In genomic region chr1:39492118-39493042, GRCh38 we compare ENCODE assay signal across 9 cellular contexts. TPM values are rescaled to one million over a fixed set of nuclear protein-coding genes. Genes with fewer than 3 reads are reported as not detected.
A peak's percentile ranks its signal among the peaks of the same experiment; 100 is the strongest.
DNase-seq lines count a peak whose midpoint lies in the region; ATAC-seq and TF ChIP-seq lines count a peak whose summit lies in the region.
"Not testable (repeated sequence)": the region's sequence is repeated elsewhere in the genome, so short reads cannot be mapped to it uniquely, and the experiment has no call there.
"Had no signal": no experiment of that assay in that cellular context is flagged by ENCODE, and none has a peak within 500 bp of the region (broad histone marks: within the 10 kb centered on the region; RNA-seq: fewer than 3 reads in every experiment).

No MANE protein-coding gene starts in this region.

- not testable (repeated sequence) for H4K91ac ChIP-seq in neuronal stem cell (ENCODE audit: low read depth, low read length, poor library complexity)

- not testable (repeated sequence) for H3K18ac ChIP-seq in neuronal stem cell (ENCODE audit: low read length)

- not testable (repeated sequence) for H3K36me3 Mint-ChIP-seq in CD4-positive, alpha-beta T cell (ENCODE audit: low read depth); T-helper 1 cell treated with Interleukin-12 subunit alpha and Interleukin-12 subunit beta and Interleukin-4 antibody, amounts not matched to agents 30 μg/mL and 1 μg/mL, for 36 hours (ENCODE audit: low read depth); activated T-helper 17 cell treated with anti-CD3 and anti-CD28 coated beads, Interleukin-2, amount 50 U/mL, for 72 hours (ENCODE audit: low read depth)

- H3K27me3 ChIP-seq in CD4-positive, alpha-beta T cell (ENCODE audit: control insufficient read depth, insufficient read depth, low read length): not testable (repeated sequence)
- H3K27me3 ChIP-seq in neuronal stem cell (ENCODE audit: control insufficient read depth in 3 of 3, insufficient read depth in 3 of 3, low read depth in 1 of 3, low read length in 3 of 3) (peaks cover 24 to 51% (median 45%) of the 10 kb centered on the region in 3 experiments), suprapubic skin (peaks cover 29% of the 10 kb centered on the region)

- TF ChIP-seq CTCF in CD4-positive, alpha-beta T cell (IDR thresholded peaks at IDR 0.05); coronary artery (IDR thresholded peaks at IDR 0.05); suprapubic skin (IDR thresholded peaks at IDR 0.05): not testable (repeated sequence)

- not testable (repeated sequence) for TF ChIP-seq POLR2A in suprapubic skin (IDR thresholded peaks at IDR 0.05)

- POLR2A ChIA-PET in CD4-positive, alpha-beta T cell (lab: Charles Lee): interaction anchor here (1.0 kb wide), 1 partner anchor 22 kb away, joined by 3 read pairs; no protein-coding TSS in a partner anchor

- peak overlapping the region; percentile 80 for H3K4me3 Mint-ChIP-seq in CD4-positive, alpha-beta T cell
- peak overlapping the region; percentile 46 for H3K4me3 Mint-ChIP-seq in T-helper 1 cell treated with Interleukin-12 subunit alpha and Interleukin-12 subunit beta and Interleukin-4 antibody, amounts not matched to agents 30 μg/mL and 1 μg/mL, for 36 hours
- peak overlapping the region; percentile 56 for H3K4me3 Mint-ChIP-seq in activated T-helper 17 cell treated with anti-CD3 and anti-CD28 coated beads, Interleukin-2, amount 50 U/mL, for 72 hours

- not testable (repeated sequence) for H2BK15ac ChIP-seq in neuronal stem cell (ENCODE audit: low read length)

- peak overlapping the region; percentile 89 for H3K23ac ChIP-seq in neuronal stem cell (ENCODE audit: low read depth, low read length, poor library complexity)

- peak overlapping the region; percentile 96 for H2AFZ ChIP-seq in neuronal stem cell (ENCODE audit: low read length)

- not testable (repeated sequence) for H3K9me3 ChIP-seq in CD4-positive, alpha-beta T cell (ENCODE audit: control insufficient read depth, low read length); neuronal stem cell (replicated peaks in 1 of 2; ENCODE audit: control insufficient read depth in 2 of 2, insufficient read depth in 1 of 2, low read depth in 1 of 2, low read length in 2 of 2); suprapubic skin

- H3K9ac ChIP-seq in neuronal stem cell (ENCODE audit: low read depth, low read length, poor library complexity): not testable (repeated sequence)

- H3K27ac Mint-ChIP-seq in CD4-positive, alpha-beta T cell; T-helper 1 cell treated with Interleukin-12 subunit alpha and Interleukin-12 subunit beta and Interleukin-4 antibody, amounts not matched to agents 30 μg/mL and 1 μg/mL, for 36 hours; activated T-helper 17 cell treated with anti-CD3 and anti-CD28 coated beads, Interleukin-2, amount 50 U/mL, for 72 hours: not testable (repeated sequence)

- peak overlapping the region; percentile 70 for H3K4me3 ChIP-seq in coronary artery
- H3K4me3 ChIP-seq in neuronal stem cell (ENCODE audit: low read length in 2 of 2): peak overlapping the region in 1 of 2 donors; percentile 42
- H3K4me3 ChIP-seq in suprapubic skin: peak overlapping the region; percentile 49

- H3K4me1 ChIP-seq in neuronal stem cell (ENCODE audit: control insufficient read depth in 2 of 2, insufficient read depth in 1 of 2, low read depth in 1 of 2, low read length in 2 of 2): not testable (repeated sequence)
- peaks cover 15% of the 10 kb centered on the region for H3K4me1 ChIP-seq in suprapubic skin

- TF ChIP-seq EP300 in suprapubic skin (IDR thresholded peaks at IDR 0.05): not testable (repeated sequence)

- not testable (repeated sequence) for H2BK5ac ChIP-seq in neuronal stem cell (ENCODE audit: low read length)

- not testable (repeated sequence) for H2BK120ac ChIP-seq in neuronal stem cell (ENCODE audit: low read depth, low read length)

- DNase-seq in CD4-positive, alpha-beta T cell; coronary artery (ENCODE audit: low spot score); neuronal stem cell (ENCODE audit: low spot score); suprapubic skin (ENCODE audit: low spot score in 2 of 2): not testable (repeated sequence)
- peak; percentile 17 for DNase-seq in left kidney (ENCODE audit: low read depth, low spot score)

- H2AK5ac ChIP-seq in neuronal stem cell (ENCODE audit: low read depth, low read length): not testable (repeated sequence)

- WGBS in neuronal stem cell (ENCODE audit: extremely low coverage in 2 of 2, insufficient read length in 2 of 2, insufficient replicate concordance in 1 of 2), 2 donors: no CpG with 5 or more reads among the region's 67 CpGs
- WGBS in suprapubic skin: 63% methylated on average over 13 of the region's 67 CpGs

- not testable (repeated sequence) for H3K79me1 ChIP-seq in neuronal stem cell (ENCODE audit: low read depth, low read length)

- not testable (repeated sequence) for ATAC-seq in CD4-positive, alpha-beta T cell (ENCODE audit: poor library complexity); activated T-helper 17 cell treated with anti-CD3 and anti-CD28 coated beads, Interleukin-2, amount 50 U/mL, for 72 hours (replicated peaks)
- peak; percentile 4 for ATAC-seq in HG03175 (IDR thresholded peaks at IDR 0.05; ENCODE audit: unreplicated experiment)

- H3K4ac ChIP-seq in neuronal stem cell (ENCODE audit: low read length): not testable (repeated sequence)

- intact Hi-C loops in CD4-positive, alpha-beta T cell (cut with DNase I, micrococcal nuclease): not testable (repeated sequence)

- peaks cover 0 to 10% of the 10 kb centered on the region in 2 donors for H3K36me3 ChIP-seq in neuronal stem cell (replicated peaks in 1 of 2; ENCODE audit: control insufficient read depth in 2 of 2, insufficient read depth in 2 of 2, low read length in 2 of 2)
- not testable (repeated sequence) for H3K36me3 ChIP-seq in suprapubic skin

- not testable (repeated sequence) for H3K4me1 Mint-ChIP-seq in CD4-positive, alpha-beta T cell (ENCODE audit: low read depth); T-helper 1 cell treated with Interleukin-12 subunit alpha and Interleukin-12 subunit beta and Interleukin-4 antibody, amounts not matched to agents 30 μg/mL and 1 μg/mL, for 36 hours (ENCODE audit: low read depth); activated T-helper 17 cell treated with anti-CD3 and anti-CD28 coated beads, Interleukin-2, amount 50 U/mL, for 72 hours

- H3K14ac ChIP-seq in neuronal stem cell (ENCODE audit: low read length): not testable (repeated sequence)

- CTCF ChIA-PET in CD4-positive, alpha-beta T cell (lab: Charles Lee): not testable (repeated sequence)

- not testable (repeated sequence) for H2BK12ac ChIP-seq in neuronal stem cell (ENCODE audit: low read length)

- H3K27me3 Mint-ChIP-seq in CD4-positive, alpha-beta T cell: peaks cover 30% of the 10 kb centered on the region
- H3K27me3 Mint-ChIP-seq in T-helper 1 cell treated with Interleukin-12 subunit alpha and Interleukin-12 subunit beta and Interleukin-4 antibody, amounts not matched to agents 30 μg/mL and 1 μg/mL, for 36 hours (ENCODE audit: low read depth): peaks cover 34% of the 10 kb centered on the region
- H3K27me3 Mint-ChIP-seq in activated T-helper 17 cell treated with anti-CD3 and anti-CD28 coated beads, Interleukin-2, amount 50 U/mL, for 72 hours: peaks cover 12% of the 10 kb centered on the region

- H4K8ac ChIP-seq in neuronal stem cell (ENCODE audit: low read depth, low read length): not testable (repeated sequence)

- H3K9me3 Mint-ChIP-seq in CD4-positive, alpha-beta T cell; T-helper 1 cell treated with Interleukin-12 subunit alpha and Interleukin-12 subunit beta and Interleukin-4 antibody, amounts not matched to agents 30 μg/mL and 1 μg/mL, for 36 hours; activated T-helper 17 cell treated with anti-CD3 and anti-CD28 coated beads, Interleukin-2, amount 50 U/mL, for 72 hours: not testable (repeated sequence)

- not testable (repeated sequence) for H3K27ac ChIP-seq in CD4-positive, alpha-beta T cell (ENCODE audit: low read depth, low read length); coronary artery; neuronal stem cell (replicated peaks; ENCODE audit: low read length); suprapubic skin

- peak overlapping the region; percentile 86 for H3K4me2 ChIP-seq in neuronal stem cell (ENCODE audit: insufficient read depth, low read length, poor library complexity, severe bottlenecking)

RNA-seq across cellular contexts. Expression of gene BMP8A, which starts 0.9 kb away (rescaled TPM):
- not detected for total RNA-seq in CD4-positive, alpha-beta T cell
- under 1 TPM in 1 of 2 donors, not detected in 1; 0.30 TPM for total RNA-seq in activated T-helper 17 cell treated with anti-CD3 and anti-CD28 coated beads, Interleukin-2, amount 50 U/mL, for 72 hours
- 0.03 TPM for polyA plus RNA-seq in neuronal stem cell (2013, experiment 1 of 2)
- 0.04 TPM for polyA plus RNA-seq in neuronal stem cell (2013, experiment 2 of 2)
- 1 to 10 TPM in 1 of 4 donors, under 1 TPM in 1, not detected in 2; 0.38 to 1.7 TPM for total RNA-seq in suprapubic skin
- polyA plus RNA-seq: AG04450 had no signal
